In the genomic region with DNA sequence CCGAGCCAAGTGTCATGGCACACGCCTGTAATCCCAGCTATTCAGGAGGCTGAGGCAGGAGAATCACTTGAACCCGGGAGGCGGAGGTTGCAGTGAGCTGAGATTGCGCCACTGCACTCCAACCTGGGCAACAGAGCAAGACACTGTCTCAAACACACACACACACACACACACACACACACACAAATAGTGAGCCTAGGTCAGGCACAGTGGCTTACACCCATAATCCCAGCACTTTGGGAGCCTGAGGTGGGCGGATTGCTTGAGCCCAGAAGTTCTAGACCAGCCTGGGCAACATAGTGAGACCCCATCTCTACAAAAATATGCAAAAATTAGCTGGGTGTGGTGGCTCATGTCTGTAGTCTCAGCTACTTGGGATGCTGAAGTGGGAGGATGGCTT, we compare ENCODE assay signal across 7 cellular contexts. TPM values are rescaled to one million over a fixed set of nuclear protein-coding genes. Genes with fewer than 3 reads are reported as not detected.
"Had no signal": no experiment of that assay in that cellular context is flagged by ENCODE, and none has a peak within 500 bp of the region (broad histone marks: within the 10 kb centered on the region; RNA-seq: fewer than 3 reads in every experiment).

No MANE protein-coding gene starts in this region.

RNA-seq across cellular contexts. Expression of a gene that starts 4.0 kb away (rescaled TPM):
- total RNA-seq: OCI-LY7, PC-3, PC-9, RPMI7951, SJCRH30, SJSA1 had no signal

RNA-seq across cellular contexts. Expression of a gene that starts 25.6 kb away (rescaled TPM):
- total RNA-seq: OCI-LY7, PC-3, Peyer's patch, RPMI7951, SJCRH30, SJSA1 had no signal
